ENCODE assay signal across 15 cellular contexts in the genomic region with DNA sequence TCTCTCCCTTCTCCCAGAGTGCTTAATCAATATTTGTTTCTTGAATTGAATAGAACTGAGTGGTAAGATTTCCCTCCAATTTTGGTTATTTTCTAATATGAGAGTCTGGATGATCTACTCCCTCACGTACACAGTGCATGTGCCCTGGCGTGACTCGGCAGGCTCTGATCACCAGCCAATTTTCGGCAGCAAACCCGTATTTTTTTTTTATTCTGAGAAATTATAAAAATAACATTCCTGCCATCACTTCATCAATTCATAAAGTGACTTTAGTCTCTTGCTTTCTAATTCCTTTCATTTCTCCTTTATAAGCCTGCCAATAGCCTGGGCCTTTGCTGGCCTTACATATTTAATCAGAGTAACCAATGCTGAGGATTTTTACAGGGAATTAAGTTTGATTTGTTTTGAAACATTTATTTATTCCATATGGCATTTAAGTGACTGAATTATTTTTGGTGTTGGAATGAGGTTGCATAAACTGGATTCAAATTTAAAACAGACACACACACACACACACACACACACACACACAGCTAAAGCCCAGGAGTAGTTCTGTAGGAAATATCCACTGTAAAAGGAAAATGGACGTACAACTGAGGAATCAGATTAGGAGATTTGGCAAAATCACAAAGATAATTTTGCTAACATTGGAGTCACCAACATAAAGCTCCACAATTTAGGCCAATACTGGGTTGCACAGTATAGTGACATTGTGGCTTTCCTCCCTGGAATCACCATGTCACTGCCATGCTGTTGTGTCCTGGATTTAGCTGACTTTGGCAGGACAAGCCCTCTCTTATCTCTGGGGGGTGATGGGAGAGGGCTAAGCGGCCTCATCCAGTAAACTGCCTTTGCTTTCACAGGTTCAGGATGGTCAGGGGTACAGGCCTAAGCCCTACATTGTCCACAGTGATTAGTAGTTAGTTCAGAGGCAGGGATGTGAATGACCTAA.
A peak's percentile ranks its signal among the peaks of the same experiment; 100 is the strongest.
DNase-seq lines count a peak whose midpoint lies in the region; ATAC-seq and TF ChIP-seq lines count a peak whose summit lies in the region.
"Had no signal": no experiment of that assay in that cellular context is flagged by ENCODE, and none has a peak within 500 bp of the region (broad histone marks: within the 10 kb centered on the region; RNA-seq: fewer than 3 reads in every experiment).

No MANE protein-coding gene starts in this region.

- H3K4me3 Mint-ChIP-seq in CD8-positive, alpha-beta T cell, result no peak overlapping the region
- peak overlapping the region; percentile 24 to 61 for H3K4me3 Mint-ChIP-seq in effector memory CD8-positive, alpha-beta T cell
- H3K4me3 Mint-ChIP-seq in natural killer cell, result peak overlapping the region; percentile 56

- H3K27ac Mint-ChIP-seq in CD8-positive, alpha-beta T cell, result peak overlapping the region; percentile 86
- H3K27ac Mint-ChIP-seq in effector memory CD8-positive, alpha-beta T cell, result peak overlapping the region; percentile 55 to 93
- peak overlapping the region; percentile 79 to 88 for H3K27ac Mint-ChIP-seq in natural killer cell

- H3K27me3 ChIP-seq in CD8-positive, alpha-beta T cell (ENCODE audit: insufficient read depth, low read length), result no peaks in the 10 kb centered on the region
- no peaks in the 10 kb centered on the region for H3K27me3 ChIP-seq in PC-3 (ENCODE audit: low read length)
- H3K27me3 ChIP-seq: gastroesophageal sphincter, SJCRH30 had no signal

- no peaks in the 10 kb centered on the region for H3K9me2 ChIP-seq in PC-3 (replicated peaks; ENCODE audit: low read length)

- no peak for DNase-seq in CD8-positive, alpha-beta T cell
- DNase-seq in PC-3 (no peak), natural killer cell (no peak), GM10266 (ENCODE audit: extremely low spot score) (no peak)
- no peak for DNase-seq in effector memory CD8-positive, alpha-beta T cell
- no peak for DNase-seq in stimulated activated CD8-positive, alpha-beta memory T cell treated with anti-CD3 and anti-CD28 coated beads, Interleukin-4, amount 100 ng/mL, for 48 hours
- DNase-seq: activated CD8-positive, alpha-beta memory T cell treated with anti-CD3 and anti-CD28 coated beads for 24 hours; activated gamma-delta T cell treated with Interleukin-2 at 50 U/mL for 16 hours; C1 segment of cervical spinal cord; MM.1S; NCI-H2107; SJCRH30 had no signal

- POLR2A ChIA-PET in CD8-positive, alpha-beta T cell (lab: Charles Lee), result interaction anchor here (0.7 kb wide), 1 partner anchor 521 kb away, joined by 3 read pairs; no protein-coding TSS in a partner anchor
- POLR2A ChIA-PET in PC-3 (lab: Charles Lee; ENCODE audit: unreplicated experiment), result no interaction called here

- H3F3A ChIP-seq in PC-3 (ENCODE audit: low read length, unreplicated experiment), result peaks cover 8% of the 10 kb centered on the region

- no peaks in the 10 kb centered on the region for H3K9me3 ChIP-seq in CD8-positive, alpha-beta T cell (ENCODE audit: low read length)
- H3K9me3 ChIP-seq in PC-3 (ENCODE audit: low read length), result no peaks in the 10 kb centered on the region
- H3K9me3 ChIP-seq: gastroesophageal sphincter, SJCRH30 had no signal

- no peaks in the 10 kb centered on the region for H3K36me3 Mint-ChIP-seq in CD8-positive, alpha-beta T cell
- peaks cover 4% of the 10 kb centered on the region for H3K36me3 Mint-ChIP-seq in effector memory CD8-positive, alpha-beta T cell (ENCODE audit: insufficient read depth)
- H3K36me3 Mint-ChIP-seq in natural killer cell, result no peaks in the 10 kb centered on the region

- no peak overlapping the region for H3K27ac ChIP-seq in CD8-positive, alpha-beta T cell (ENCODE audit: low read depth, low read length)
- H3K27ac ChIP-seq in PC-3 (ENCODE audit: low read length), result peak overlapping the region; percentile 95

- BruUV-seq in PC-3 (replicated peaks; lab: Mats Ljungman, UMichigan), result no TSS peak

- no peak overlapping the region for H3K4me2 ChIP-seq in PC-3 (ENCODE audit: low read length)

- H4K20me1 ChIP-seq in PC-3 (ENCODE audit: low read length), result no peaks in the 10 kb centered on the region

- no peaks in the 10 kb centered on the region for H3K9me3 Mint-ChIP-seq in CD8-positive, alpha-beta T cell
- no peaks in the 10 kb centered on the region for H3K9me3 Mint-ChIP-seq in effector memory CD8-positive, alpha-beta T cell
- H3K9me3 Mint-ChIP-seq in natural killer cell, result no peaks in the 10 kb centered on the region

- no peak for TF ChIP-seq CTCF in CD8-positive, alpha-beta T cell (IDR thresholded peaks at IDR 0.05)
- TF ChIP-seq CTCF in PC-3 (conservative IDR thresholded peaks at IDR 0.05; ENCODE audit: low read depth, low read length) (no peak), natural killer cell (IDR thresholded peaks at IDR 0.05) (no peak), GM10266 (IDR thresholded peaks at IDR 0.05; ENCODE audit: control insufficient read depth, insufficient read depth, low read depth, missing control alignments) (no peak)

- H3K4me3 ChIP-seq in CD8-positive, alpha-beta T cell (ENCODE audit: low read depth, low read length), result no peak overlapping the region
- no peak overlapping the region for H3K4me3 ChIP-seq in PC-3 (ENCODE audit: low read length)
- H3K4me3 ChIP-seq: gastroesophageal sphincter, SJCRH30 had no signal

- no peaks in the 10 kb centered on the region for H3K36me3 ChIP-seq in CD8-positive, alpha-beta T cell (ENCODE audit: insufficient read depth, low read length)
- no peaks in the 10 kb centered on the region for H3K36me3 ChIP-seq in PC-3 (ENCODE audit: low read depth, low read length)
- H3K36me3 ChIP-seq: gastroesophageal sphincter, SJCRH30 had no signal

- H2AFZ ChIP-seq in PC-3 (ENCODE audit: low read length), result no peak overlapping the region

- no peaks in the 10 kb centered on the region for H3K79me2 ChIP-seq in PC-3 (ENCODE audit: low read length)

- ATAC-seq in CD8-positive, alpha-beta T cell, result no peak
- no peak for ATAC-seq in PC-3
- ATAC-seq in effector memory CD8-positive, alpha-beta T cell (replicated peaks), result no peak
- ATAC-seq in natural killer cell, result no peak
- ATAC-seq in HG03108 (IDR thresholded peaks at IDR 0.05; ENCODE audit: unreplicated experiment), result no peak
- ATAC-seq in GM21528 (IDR thresholded peaks at IDR 0.05; ENCODE audit: low FRiP score, unreplicated experiment), result no peak
- ATAC-seq: gastroesophageal sphincter had no signal

- CTCF ChIA-PET in CD8-positive, alpha-beta T cell (lab: Charles Lee), result interaction anchor here (0.7 kb wide), 1 partner anchor 22 kb away, joined by 3 read pairs; no protein-coding TSS in a partner anchor
- CTCF ChIA-PET in PC-3 (lab: Charles Lee), result no interaction called here

- H3K9ac ChIP-seq in PC-3 (ENCODE audit: low read length), result peak overlapping the region; percentile 81

- intact Hi-C loops in CD8-positive, alpha-beta T cell (cut with DNase I, micrococcal nuclease), result no loop called here
- intact Hi-C loops in PC-3 (cut with micrococcal nuclease), result loop anchor here (2.0 to 5.0 kb wide), 2 partner anchors 26 to 222 kb away; no protein-coding TSS in a partner anchor
- intact Hi-C loops in natural killer cell (cut with micrococcal nuclease), result no loop called here

- no peaks in the 10 kb centered on the region for H3K27me3 Mint-ChIP-seq in CD8-positive, alpha-beta T cell (ENCODE audit: low read depth)
- H3K27me3 Mint-ChIP-seq in effector memory CD8-positive, alpha-beta T cell, result no peaks in the 10 kb centered on the region
- H3K27me3 Mint-ChIP-seq in natural killer cell (ENCODE audit: low read depth in 2 of 2), result peaks cover 0 to 6% of the 10 kb centered on the region in 2 donors

- peaks cover 21% of the 10 kb centered on the region for H3K4me1 ChIP-seq in CD8-positive, alpha-beta T cell (ENCODE audit: insufficient read depth, low read length)
- peaks cover 49% of the 10 kb centered on the region for H3K4me1 ChIP-seq in PC-3 (ENCODE audit: insufficient read depth, low read length)

- H3K4me1 Mint-ChIP-seq in CD8-positive, alpha-beta T cell (ENCODE audit: low read depth), result peaks cover 19% of the 10 kb centered on the region
- peaks cover 15 to 17% of the 10 kb centered on the region in 2 donors for H3K4me1 Mint-ChIP-seq in effector memory CD8-positive, alpha-beta T cell (ENCODE audit: low read depth in 2 of 2)
- H3K4me1 Mint-ChIP-seq in natural killer cell, result peaks cover 19 to 22% of the 10 kb centered on the region in 2 donors
